In the genomic region with DNA sequence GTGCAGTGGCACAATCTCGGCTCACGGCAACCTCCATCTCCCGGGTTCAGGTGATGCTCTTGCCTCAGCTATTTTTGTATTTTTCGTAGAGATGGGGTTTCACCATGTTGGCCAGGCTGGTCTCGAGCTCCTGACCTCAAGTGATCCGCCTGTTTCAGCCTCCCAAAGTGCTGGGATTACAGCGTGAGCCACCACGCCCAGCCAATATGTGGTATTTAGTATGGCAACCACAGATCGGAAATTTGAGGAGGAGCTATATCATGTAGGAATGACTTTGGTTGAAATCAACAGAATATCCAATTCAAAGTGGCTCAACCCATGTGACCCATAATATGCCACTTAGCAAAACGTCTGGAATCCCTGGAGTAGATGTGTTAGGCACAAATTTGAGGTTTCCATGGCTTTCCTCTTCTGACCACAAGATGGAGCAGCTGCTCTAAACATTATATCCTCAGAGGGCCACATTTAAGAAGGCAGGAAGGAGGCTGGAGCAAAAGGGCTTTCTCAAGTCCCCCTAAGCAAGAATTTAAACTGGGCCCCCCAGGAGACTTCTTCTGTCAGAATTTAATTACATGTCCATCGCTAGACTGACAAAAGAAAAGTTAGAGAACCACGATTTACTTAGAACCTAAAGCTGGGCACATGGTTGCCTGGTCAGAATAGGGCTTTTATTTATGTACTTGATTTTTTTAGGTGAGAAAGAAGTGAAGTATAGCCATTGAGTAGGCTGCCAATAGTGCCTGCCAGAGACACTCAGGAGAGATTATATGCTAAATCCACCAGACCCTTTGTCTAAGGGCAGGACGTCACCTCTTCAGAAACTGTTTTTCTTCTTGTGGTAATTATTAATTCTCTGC, we compare ENCODE assay signal across 8 cellular contexts. TPM values are rescaled to one million over a fixed set of nuclear protein-coding genes. Genes with fewer than 3 reads are reported as not detected.
DNase-seq lines count a peak whose midpoint lies in the region; ATAC-seq and TF ChIP-seq lines count a peak whose summit lies in the region.

No MANE protein-coding gene starts in this region.

- H3K27ac ChIP-seq in HUES64 (ENCODE audit: low read depth, low read length) = 0 out of 2 replicates have a peak overlapping the region, but pooled peaks have one; percentile 15
- H3K27ac ChIP-seq in parathyroid adenoma = no peak overlapping the region

- H3K4me3 ChIP-seq in HUES64 (ENCODE audit: low read length) (no peak overlapping the region), parathyroid adenoma (ENCODE audit: low read depth, low read length) (no peak overlapping the region)

- no peak overlapping the region for H2AFZ ChIP-seq in parathyroid adenoma

- H3K4me1 ChIP-seq in HUES64 (ENCODE audit: insufficient read depth, low read length) (peaks cover 22% of the 10 kb centered on the region), parathyroid adenoma (no peaks in the 10 kb centered on the region)

- H3K9me3 ChIP-seq in HUES64 (ENCODE audit: insufficient read depth, low read depth, low read length) = no peaks in the 10 kb centered on the region
- no peaks in the 10 kb centered on the region for H3K9me3 ChIP-seq in parathyroid adenoma (ENCODE audit: control insufficient read depth, low read length)

- H3K79me2 ChIP-seq in parathyroid adenoma = no peaks in the 10 kb centered on the region

- 63% methylated on average over 13 of the region's 13 CpGs for WGBS in HUES64

- H3K36me3 ChIP-seq in HUES64 (ENCODE audit: insufficient read depth, low read length) (no peaks in the 10 kb centered on the region), parathyroid adenoma (ENCODE audit: control insufficient read depth, insufficient read depth, low read length) (no peaks in the 10 kb centered on the region)

- H3K27me3 ChIP-seq in HUES64 (ENCODE audit: insufficient read depth, low read length) = no peaks in the 10 kb centered on the region
- no peaks in the 10 kb centered on the region for H3K27me3 ChIP-seq in parathyroid adenoma (ENCODE audit: control insufficient read depth, insufficient read depth, low read length)

- DNase-seq in DMS53 treated with DMSO at 0.1 percent for 48 hours (lab: John Stamatoyannopoulos, UW; ENCODE audit: unreplicated experiment) (peak; percentile 46), NCI-H82 treated with DMSO at 0.1 percent for 48 hours (lab: John Stamatoyannopoulos, UW; ENCODE audit: unreplicated experiment) (peak; percentile 80), activated T-helper 1 cell treated with Interleukin-2 at 50 U/mL for 16 hours (ENCODE audit: low read depth) (peak; percentile 2), glomerular visceral epithelial cell (ENCODE audit: extremely low spot score) (peak; percentile 64), mesenteric fat pad (ENCODE audit: low spot score) (no peak)

- ATAC-seq in HG03196 (IDR thresholded peaks at IDR 0.05; ENCODE audit: unreplicated experiment) = no peak

- no peak overlapping the region for H3K4me2 ChIP-seq in parathyroid adenoma (ENCODE audit: low read length)

- H3K9ac ChIP-seq in HUES64 (ENCODE audit: low read depth, low read length) (no peak overlapping the region), parathyroid adenoma (no peak overlapping the region)

- TF ChIP-seq CTCF in parathyroid adenoma (IDR thresholded peaks at IDR 0.05) = peak; percentile 88

RNA-seq across cellular contexts. Expression of gene ITSN2, which starts 49.6 kb away (rescaled TPM):
- 7.5 TPM for polyA plus RNA-seq in HUES64 (2013, experiment 1 of 2)
- polyA plus RNA-seq in HUES64 (2013, experiment 2 of 2) = 8.0 TPM
- total RNA-seq in mesenteric fat pad = 66.2 TPM
